ENCODE assay signal across 16 cellular contexts in genomic region chr11:2714463-2714800, GRCh38. TPM values are rescaled to one million over a fixed set of nuclear protein-coding genes. Genes with fewer than 3 reads are reported as not detected.
DNase-seq lines count a peak whose midpoint lies in the region; ATAC-seq and TF ChIP-seq lines count a peak whose summit lies in the region.
"Had no signal": no experiment of that assay in that cellular context is flagged by ENCODE, and none has a peak within 500 bp of the region (broad histone marks: within the 10 kb centered on the region; RNA-seq: fewer than 3 reads in every experiment).

No MANE protein-coding gene starts in this region.

- H2BK120ac ChIP-seq in mesenchymal stem cell (ENCODE audit: low read depth, low read length) = no peak overlapping the region

- no peaks in the 10 kb centered on the region for H3K27me3 Mint-ChIP-seq in activated CD4-positive, alpha-beta T cell treated with anti-CD3 and anti-CD28 coated beads for 36 hours
- no peaks in the 10 kb centered on the region for H3K27me3 Mint-ChIP-seq in stimulated activated memory B cell treated with anti-CD40 and anti-IgM and Interleukin-4, amounts not matched to agents 10 μg/mL and 1 μg/mL and 100 μg/mL, for 72 hours
- H3K27me3 Mint-ChIP-seq: CD4-positive, alpha-beta T cell had no signal

- H3K23ac ChIP-seq in mesenchymal stem cell (ENCODE audit: low read length in 2 of 2) = no peak overlapping the region

- H3K9me3 Mint-ChIP-seq in activated CD4-positive, alpha-beta T cell treated with anti-CD3 and anti-CD28 coated beads for 36 hours (ENCODE audit: low read depth) = peaks cover 4% of the 10 kb centered on the region
- H3K9me3 Mint-ChIP-seq in stimulated activated memory B cell treated with anti-CD40 and anti-IgM and Interleukin-4, amounts not matched to agents 10 μg/mL and 1 μg/mL and 100 μg/mL, for 72 hours = peaks cover 6% of the 10 kb centered on the region
- H3K9me3 Mint-ChIP-seq: CD4-positive, alpha-beta T cell had no signal

- H4K8ac ChIP-seq in mesenchymal stem cell (ENCODE audit: low read length) = no peak overlapping the region

- no peak overlapping the region for H3K4me2 ChIP-seq in mesenchymal stem cell (ENCODE audit: low read length, poor library complexity, severe bottlenecking)

- H2BK15ac ChIP-seq in mesenchymal stem cell (ENCODE audit: low read depth, poor library complexity, severe bottlenecking) = peak overlapping the region; percentile 32

- DNase-seq in Right ventricle myocardium superior = peak; percentile 20
- no peak for DNase-seq in left cardiac atrium
- DNase-seq in mesenchymal stem cell = no peak
- peak; percentile 5 to 41 for DNase-seq in psoas muscle
- DNase-seq in activated CD4-positive, alpha-beta T cell treated with anti-CD3 and anti-CD28 coated beads for 36 hours = no peak
- no peak for DNase-seq in hypothalamus (lab: John Stamatoyannopoulos, UW)
- DNase-seq: 8988T; AML-193; C1 segment of cervical spinal cord; Calu3; CD4-positive, alpha-beta T cell; DMS 273 treated with DMSO at 0.1 percent for 48 hours; GM23248 had no signal

- peaks cover 27 to 62% of the 10 kb centered on the region in 2 experiments for H3K27me3 ChIP-seq in mesenchymal stem cell (ENCODE audit: control insufficient read depth in 1 of 2, insufficient read depth in 1 of 2, low read length in 2 of 2)
- H3K27me3 ChIP-seq in psoas muscle (ENCODE audit: insufficient read depth in 3 of 3, low read length in 2 of 3) = peaks cover 0 to 1% (median 0%) of the 10 kb centered on the region in 3 donors

- H3K27ac Mint-ChIP-seq in activated CD4-positive, alpha-beta T cell treated with anti-CD3 and anti-CD28 coated beads for 36 hours = no peak overlapping the region
- no peak overlapping the region for H3K27ac Mint-ChIP-seq in stimulated activated memory B cell treated with anti-CD40 and anti-IgM and Interleukin-4, amounts not matched to agents 10 μg/mL and 1 μg/mL and 100 μg/mL, for 72 hours
- H3K27ac Mint-ChIP-seq: CD4-positive, alpha-beta T cell had no signal

- no peak for TF ChIP-seq CTCF in psoas muscle (IDR thresholded peaks at IDR 0.05)

- CTCF ChIA-PET in activated CD4-positive, alpha-beta T cell treated with anti-CD3 and anti-CD28 coated beads for 36 hours (lab: Charles Lee) = no interaction called here

- H3K36me3 ChIP-seq in mesenchymal stem cell (ENCODE audit: control insufficient read depth in 1 of 2, insufficient read depth in 2 of 2, low read depth in 1 of 2, low read length in 2 of 2) (no peaks in the 10 kb centered on the region), psoas muscle (ENCODE audit: insufficient read depth in 1 of 2, low read depth in 1 of 2) (no peaks in the 10 kb centered on the region)

- POLR2A ChIA-PET in activated CD4-positive, alpha-beta T cell treated with anti-CD3 and anti-CD28 coated beads for 36 hours (lab: Charles Lee) = no interaction called here

- ATAC-seq in Right ventricle myocardium superior (ENCODE audit: poor library complexity) = no peak
- no peak for ATAC-seq in left cardiac atrium
- ATAC-seq in psoas muscle = no peak
- no peak for ATAC-seq in activated CD4-positive, alpha-beta T cell treated with anti-CD3 and anti-CD28 coated beads for 36 hours
- no peak for ATAC-seq in stimulated activated memory B cell treated with anti-CD40 and anti-IgM and Interleukin-4, amounts not matched to agents 10 μg/mL and 1 μg/mL and 100 μg/mL, for 72 hours
- ATAC-seq: GM12878, HCT116 had no signal

- WGBS in mesenchymal stem cell = 86% methylated on average over 9 of the region's 9 CpGs
- 95 to 96% (median 95%) methylated on average over 9 of the region's 9 CpGs for WGBS in psoas muscle, 3 donors

- H3K4me1 Mint-ChIP-seq in activated CD4-positive, alpha-beta T cell treated with anti-CD3 and anti-CD28 coated beads for 36 hours = no peaks in the 10 kb centered on the region
- no peaks in the 10 kb centered on the region for H3K4me1 Mint-ChIP-seq in stimulated activated memory B cell treated with anti-CD40 and anti-IgM and Interleukin-4, amounts not matched to agents 10 μg/mL and 1 μg/mL and 100 μg/mL, for 72 hours

- no peak overlapping the region for H3K27ac ChIP-seq in mesenchymal stem cell (ENCODE audit: low read length, poor library complexity, severe bottlenecking)
- H3K27ac ChIP-seq in psoas muscle = no peak overlapping the region
- H3K27ac ChIP-seq: GM23248 had no signal

- H2BK12ac ChIP-seq in mesenchymal stem cell (ENCODE audit: low read length in 2 of 2) = no peak overlapping the region

- H3K4me1 ChIP-seq in mesenchymal stem cell (ENCODE audit: control insufficient read depth, insufficient read depth, low read depth, low read length) (no peaks in the 10 kb centered on the region), psoas muscle (no peaks in the 10 kb centered on the region)

- H4K91ac ChIP-seq in mesenchymal stem cell (ENCODE audit: low read length) = no peak overlapping the region

- no peak overlapping the region for H3K9ac ChIP-seq in mesenchymal stem cell (ENCODE audit: low read length)
- H3K9ac ChIP-seq: GM23248 had no signal

- H3K14ac ChIP-seq in mesenchymal stem cell (ENCODE audit: low read length in 2 of 2) = no peak overlapping the region

- peaks cover 10% of the 10 kb centered on the region for H3K36me3 Mint-ChIP-seq in activated CD4-positive, alpha-beta T cell treated with anti-CD3 and anti-CD28 coated beads for 36 hours (ENCODE audit: low read depth)
- H3K36me3 Mint-ChIP-seq in stimulated activated memory B cell treated with anti-CD40 and anti-IgM and Interleukin-4, amounts not matched to agents 10 μg/mL and 1 μg/mL and 100 μg/mL, for 72 hours = peaks cover 19% of the 10 kb centered on the region

- no peak overlapping the region for H3K4ac ChIP-seq in mesenchymal stem cell (ENCODE audit: low read depth in 1 of 2, low read length in 2 of 2)

- H3K18ac ChIP-seq in mesenchymal stem cell (ENCODE audit: low read depth in 1 of 2, low read length in 2 of 2) = no peak overlapping the region

- H3K79me1 ChIP-seq in mesenchymal stem cell (replicated peaks; ENCODE audit: low read length, poor library complexity, severe bottlenecking) = no peaks in the 10 kb centered on the region

- H2BK5ac ChIP-seq in mesenchymal stem cell (ENCODE audit: low read depth, low read length, poor library complexity, severe bottlenecking) = no peak overlapping the region

- no peak overlapping the region for H2AK5ac ChIP-seq in mesenchymal stem cell (ENCODE audit: low read length, severe bottlenecking)

- no peak overlapping the region for H3K4me3 Mint-ChIP-seq in activated CD4-positive, alpha-beta T cell treated with anti-CD3 and anti-CD28 coated beads for 36 hours
- H3K4me3 Mint-ChIP-seq in stimulated activated memory B cell treated with anti-CD40 and anti-IgM and Interleukin-4, amounts not matched to agents 10 μg/mL and 1 μg/mL and 100 μg/mL, for 72 hours = no peak overlapping the region
- H3K4me3 Mint-ChIP-seq: CD4-positive, alpha-beta T cell had no signal

- H3K9me3 ChIP-seq in mesenchymal stem cell (ENCODE audit: control insufficient read depth, low read length) (no peaks in the 10 kb centered on the region), psoas muscle (peaks cover 4% of the 10 kb centered on the region)

- H2AFZ ChIP-seq in mesenchymal stem cell (ENCODE audit: low read depth, low read length) = no peak overlapping the region
- H2AFZ ChIP-seq: GM23248 had no signal

- no peak overlapping the region for H3K4me3 ChIP-seq in mesenchymal stem cell (ENCODE audit: insufficient read depth in 1 of 2, low read depth in 1 of 2, low read length in 2 of 2)
- H3K4me3 ChIP-seq in psoas muscle = no peak overlapping the region
- H3K4me3 ChIP-seq: GM12878, GM23248 had no signal

- intact Hi-C loops in Right ventricle myocardium superior (cut with DNase I) (no loop called here), left cardiac atrium (cut with DNase I) (no loop called here), psoas muscle (cut with DNase I) (no loop called here)
- intact Hi-C loops in activated CD4-positive, alpha-beta T cell treated with anti-CD3 and anti-CD28 coated beads for 36 hours (cut with DNase I, micrococcal nuclease) = no loop called here

RNA-seq across cellular contexts. Expression of gene KCNQ1OT1, which starts 14.6 kb away (rescaled TPM):
- total RNA-seq in Right ventricle myocardium superior (0.35 TPM), left cardiac atrium (under 1 TPM; 0.59 to 0.81 TPM), psoas muscle (under 1 TPM; 0.30 to 0.56 (median 0.42) TPM)
- 0.08 TPM for polyA plus RNA-seq in mesenchymal stem cell (2013, experiment 1 of 2)
- polyA plus RNA-seq in mesenchymal stem cell (2013, experiment 2 of 2) = 0.05 TPM
- polyA plus RNA-seq in psoas muscle = under 1 TPM; 0.01 to 0.16 (median 0.03) TPM
- total RNA-seq in activated CD4-positive, alpha-beta T cell treated with anti-CD3 and anti-CD28 coated beads for 36 hours = under 1 TPM; 0.16 TPM

Comparison
In these comparisons a context has a peak if more than half of its experiments do, and no peak if none do; other contexts are left out.
1. DNase-seq: peak in Right ventricle myocardium superior (single experiment) and psoas muscle (2 of 2); none in left cardiac atrium (single experiment), mesenchymal stem cell (single experiment), activated CD4-positive, alpha-beta T cell treated with anti-CD3 and anti-CD28 coated beads for 36 hours (single experiment) and hypothalamus (0 of 51).